14 cellular contexts compared by ENCODE assay signal in the genomic region with DNA sequence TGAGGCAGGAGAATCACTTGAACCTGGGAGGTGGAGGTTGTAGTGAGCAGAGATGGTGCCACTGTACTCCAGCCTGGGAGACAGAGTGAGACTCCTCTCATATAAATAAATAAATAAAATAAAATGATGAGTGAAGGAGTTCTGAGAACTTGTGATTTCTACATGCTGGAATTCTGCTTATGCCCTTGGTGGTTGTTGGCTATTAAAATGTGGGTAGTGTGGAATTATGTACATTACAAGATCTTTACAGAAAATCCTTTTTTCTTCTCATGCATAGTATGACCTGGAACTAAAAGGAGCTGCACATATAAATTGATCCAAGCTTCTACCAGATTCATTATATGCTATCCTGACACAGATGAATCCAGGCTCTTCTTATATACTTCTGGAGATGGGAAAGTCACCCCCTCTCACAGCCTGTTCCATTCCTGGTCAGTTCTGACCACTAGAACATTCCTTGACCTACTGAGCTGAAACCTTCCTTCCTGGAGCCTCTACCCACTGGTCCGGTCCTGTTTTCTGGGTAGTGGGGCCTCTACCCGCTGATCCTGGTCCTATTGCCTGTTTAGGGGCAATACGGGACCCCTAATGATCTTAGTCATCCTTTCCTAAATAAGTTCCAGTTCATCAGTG. TPM values are rescaled to one million over a fixed set of nuclear protein-coding genes. Genes with fewer than 3 reads are reported as not detected.
DNase-seq lines count a peak whose midpoint lies in the region; ATAC-seq and TF ChIP-seq lines count a peak whose summit lies in the region.
"Had no signal": no experiment of that assay in that cellular context is flagged by ENCODE, and none has a peak within 500 bp of the region (broad histone marks: within the 10 kb centered on the region; RNA-seq: fewer than 3 reads in every experiment).

No MANE protein-coding gene starts in this region.

- H3K36me3 ChIP-seq in BLaER1 (peaks cover 25% of the 10 kb centered on the region), GM23248 (ENCODE audit: low read depth) (no peaks in the 10 kb centered on the region), adipocyte (ENCODE audit: control insufficient read depth, insufficient read depth, low read length, severe bottlenecking) (no peaks in the 10 kb centered on the region)

- POLR2A ChIA-PET in naive thymus-derived CD8-positive, alpha-beta T cell (lab: Charles Lee): interaction anchor here (0.6 to 1.0 kb wide), 3 partner anchors 8 to 75 kb away, joined by 3 to 5 read pairs (median 3); no protein-coding TSS in a partner anchor
- POLR2A ChIA-PET in RWPE1 (lab: Yijun Ruan, JAX; ENCODE audit: low non-redundant PET): no interaction called here

- peak overlapping the region; percentile 62 for H3K4me3 ChIP-seq in BLaER1
- no peak overlapping the region for H3K4me3 ChIP-seq in GM23248
- H3K4me3 ChIP-seq in adipocyte (ENCODE audit: low read length): no peak overlapping the region

- CTCF ChIA-PET in RWPE1 (lab: Yijun Ruan, JAX): interaction anchor here (0.7 kb wide), 2 partner anchors 9 to 1027 kb away, joined by 3 to 5 read pairs; no protein-coding TSS in a partner anchor

- peak overlapping the region; percentile 16 to 92 (median 80) for H3K27ac Mint-ChIP-seq in naive thymus-derived CD8-positive, alpha-beta T cell

- H3K4me3 Mint-ChIP-seq in naive thymus-derived CD8-positive, alpha-beta T cell: peak overlapping the region in 5 of 10 donors; percentile 1 to 45 (median 30)

- H3K4me1 Mint-ChIP-seq in naive thymus-derived CD8-positive, alpha-beta T cell: peaks cover 42 to 83% (median 81%) of the 10 kb centered on the region in 4 donors

- H3K9me3 ChIP-seq in BLaER1: no peaks in the 10 kb centered on the region; the same call in 1 of the 2 replicates
- H3K9me3 ChIP-seq in GM23248 (ENCODE audit: low read depth): no peaks in the 10 kb centered on the region
- H3K9me3 ChIP-seq in adipocyte (ENCODE audit: control insufficient read depth, low read length): no peaks in the 10 kb centered on the region

- ATAC-seq in naive thymus-derived CD8-positive, alpha-beta T cell: no peak
- no peak for ATAC-seq in HG03095 (IDR thresholded peaks at IDR 0.05; ENCODE audit: unreplicated experiment)
- ATAC-seq: HepG2 had no signal

- TF ChIP-seq CTCF in RWPE1 (conservative IDR thresholded peaks at IDR 0.05; ENCODE audit: low read depth): no peak

- H3K36me3 Mint-ChIP-seq in naive thymus-derived CD8-positive, alpha-beta T cell: peaks cover 0 to 84% (median 16%) of the 10 kb centered on the region in 3 donors

- in situ Hi-C loops in GM23248 (cut with MboI): no loop called here

- H3K9ac ChIP-seq in BLaER1 (peak overlapping the region; percentile 91), GM23248 (no peak overlapping the region), adipocyte (ENCODE audit: low read length) (no peak overlapping the region)

- H3K4me1 ChIP-seq in BLaER1 (peaks cover 97% of the 10 kb centered on the region), GM23248 (ENCODE audit: insufficient read depth) (peaks cover 14% of the 10 kb centered on the region), adipocyte (ENCODE audit: control insufficient read depth, insufficient read depth, low read length) (peaks cover 22% of the 10 kb centered on the region)

- WGBS in GM23248 (ENCODE audit: low coverage in 1 of 2, low lambda C conversion rate in 2 of 2, missing lambda C conversion rate in 2 of 2), 2 experiments: 90 to 97% methylated on average over 3 of the region's 3 CpGs

- H3K9me2 ChIP-seq in GM23248 (ENCODE audit: insufficient read depth): no peaks in the 10 kb centered on the region

- H3K27ac ChIP-seq in BLaER1 (peak overlapping the region; percentile 96), GM23248 (no peak overlapping the region), RWPE1 (no peak overlapping the region)

- H2AFZ ChIP-seq in GM23248: no peak overlapping the region

- no peaks in the 10 kb centered on the region for H3K27me3 Mint-ChIP-seq in naive thymus-derived CD8-positive, alpha-beta T cell

- H3K9me3 Mint-ChIP-seq in naive thymus-derived CD8-positive, alpha-beta T cell: no peaks in the 10 kb centered on the region

- H3K4me2 ChIP-seq in BLaER1 (peak overlapping the region; percentile 86), GM23248 (ENCODE audit: unreplicated experiment) (no peak overlapping the region)

- H3K27me3 ChIP-seq in BLaER1: no peaks in the 10 kb centered on the region
- H3K27me3 ChIP-seq in GM23248 (replicated peaks; ENCODE audit: insufficient read depth): no peaks in the 10 kb centered on the region
- H3K27me3 ChIP-seq in adipocyte (replicated peaks; ENCODE audit: control insufficient read depth, insufficient read depth, low read length): no peaks in the 10 kb centered on the region

- H3F3A ChIP-seq in GM23248 (ENCODE audit: insufficient read depth): peaks cover 7% of the 10 kb centered on the region

- H3K79me2 ChIP-seq in GM23248 (ENCODE audit: insufficient read depth): no peaks in the 10 kb centered on the region

- H4K20me1 ChIP-seq in BLaER1 (no peaks in the 10 kb centered on the region), GM23248 (ENCODE audit: insufficient read depth) (no peaks in the 10 kb centered on the region)

- DNase-seq in GM23248: peak; percentile 11
- DNase-seq in adipocyte (ENCODE audit: low read depth): peak; percentile 51
- no peak for DNase-seq in naive thymus-derived CD8-positive, alpha-beta T cell
- no peak for DNase-seq in anterior cingulate cortex (lab: John Stamatoyannopoulos, UW)
- DNase-seq in RWPE1 (ENCODE audit: low spot score): no peak
- DNase-seq: activated T-cell treated with anti-CD3 and anti-CD28 coated beads, Interleukin-2, amount 50 U/mL, for 1 hour; central memory CD4-positive, alpha-beta T cell; GF-D8; glutamatergic neuron; NCI-H1048; NCI-H345 had no signal

RNA-seq across cellular contexts. Expression of a gene that starts 37.7 kb away (rescaled TPM):
- 8.6 and 17.2 TPM in 2 replicates for total RNA-seq in GM23248 (2014; rRNA removed; shearing (Covaris generic))
- polyA plus RNA-seq in GM23248 (2016; fragmentation: Nextera tagmentation; extraction: Ambion mirVana): 6.9 and 7.4 TPM in 2 replicates
- total RNA-seq in naive thymus-derived CD8-positive, alpha-beta T cell: 10 to 100 TPM; 61.3 to 73.8 TPM
- polyA plus RNA-seq in naive thymus-derived CD8-positive, alpha-beta T cell: 10 to 100 TPM; 24.4 to 36.8 (median 28.6) TPM

Comparison
In these comparisons a context has a peak if more than half of its experiments do, and no peak if none do; other contexts are left out.
1. DNase-seq: peak in GM23248 (single experiment) and adipocyte (single experiment); none in naive thymus-derived CD8-positive, alpha-beta T cell (0 of 10), anterior cingulate cortex (0 of 58) and RWPE1 (single experiment).